8 cellular contexts compared by ENCODE assay signal in genomic region chr12:47758834-47759690, GRCh38. TPM values are rescaled to one million over a fixed set of nuclear protein-coding genes. Genes with fewer than 3 reads are reported as not detected.
DNase-seq lines count a peak whose midpoint lies in the region; ATAC-seq and TF ChIP-seq lines count a peak whose summit lies in the region.

Gene RAPGEF3, minus strand, starts transcription at chr12:47758880. Its CDS starts 324 bp downstream, at chr12:47758556.

- H3K18ac ChIP-seq in trophoblast cell (ENCODE audit: low read length) = peak within 1 kb of the TSS; percentile 71

- H4K12ac ChIP-seq in trophoblast cell (ENCODE audit: low read depth, low read length) = peak within 1 kb of the TSS; percentile 21

- peaks cover 38 to 42% of the 10 kb centered on the region in 2 experiments for H3K4me1 ChIP-seq in trophoblast cell (ENCODE audit: control insufficient read depth in 1 of 2, insufficient read depth in 2 of 2, low read length in 2 of 2)
- peaks cover 44% of the 10 kb centered on the region for H3K4me1 ChIP-seq in upper lobe of right lung

- H3K9ac ChIP-seq in SU-DHL-6 (ENCODE audit: low read length) (peak within 1 kb of the TSS; percentile 34; the same call in 1 of the 2 replicates), trophoblast cell (ENCODE audit: low read length) (no peak within 1 kb of the TSS)

- peak within 1 kb of the TSS; percentile 89 for H4K8ac ChIP-seq in trophoblast cell (ENCODE audit: low read depth, low read length)

- H2AFZ ChIP-seq in SU-DHL-6 (ENCODE audit: low read depth, low read length, severe bottlenecking) (peak within 1 kb of the TSS; percentile 71), trophoblast cell (ENCODE audit: insufficient read depth, low read length, poor library complexity) (peak within 1 kb of the TSS; percentile 83)

- peak within 1 kb of the TSS; percentile 66 for H3K4me2 ChIP-seq in SU-DHL-6 (ENCODE audit: low read depth, low read length, poor library complexity, severe bottlenecking)
- H3K4me2 ChIP-seq in trophoblast cell (ENCODE audit: low read length) = peak within 1 kb of the TSS; percentile 56

- no peak within 1 kb of the TSS for H2BK5ac ChIP-seq in trophoblast cell (ENCODE audit: low read depth, low read length, poor library complexity)

- H3K23ac ChIP-seq in trophoblast cell (ENCODE audit: low read length) = no peak within 1 kb of the TSS

- peak within 1 kb of the TSS; percentile 73 for H4K91ac ChIP-seq in trophoblast cell (ENCODE audit: low read depth, low read length)

- peak within 1 kb of the TSS; percentile 48 for H3K4ac ChIP-seq in trophoblast cell (ENCODE audit: low read depth, low read length)

- H3K14ac ChIP-seq in trophoblast cell (ENCODE audit: low read length) = peak within 1 kb of the TSS; percentile 45

- peak; percentile 49 for TF ChIP-seq CTCF in SU-DHL-6 (IDR thresholded peaks at IDR 0.05; ENCODE audit: insufficient read depth, low read length, poor library complexity, severe bottlenecking)
- peak; percentile 53 for TF ChIP-seq CTCF in upper lobe of right lung (IDR thresholded peaks at IDR 0.05)

- intact Hi-C loops in cardiac septum (cut with DNase I) (no loop called here), upper lobe of right lung (cut with DNase I) (no loop called here)

- H3F3A ChIP-seq in SU-DHL-6 (ENCODE audit: insufficient read depth) = no peaks in the 10 kb centered on the region

- H3K79me1 ChIP-seq in trophoblast cell (ENCODE audit: low read length) = peaks cover 11% of the 10 kb centered on the region

- H3K27ac ChIP-seq in KOPT-K1 (ENCODE audit: low read depth, low read length, poor library complexity, severe bottlenecking) (peak within 1 kb of the TSS; percentile 25), SU-DHL-6 (ENCODE audit: low read depth, low read length) (no peak within 1 kb of the TSS), adipose tissue (ENCODE audit: low read depth, low read length) (no peak within 1 kb of the TSS), trophoblast cell (ENCODE audit: low read depth, low read length) (no peak within 1 kb of the TSS), upper lobe of right lung (peak within 1 kb of the TSS; percentile 78)

- no peaks in the 10 kb centered on the region for H3K79me2 ChIP-seq in SU-DHL-6 (ENCODE audit: insufficient read depth, low read length)
- no peaks in the 10 kb centered on the region for H3K79me2 ChIP-seq in trophoblast cell (ENCODE audit: control insufficient read depth, insufficient read depth, low read length, poor library complexity)

- peak within 1 kb of the TSS; percentile 42 for H2BK12ac ChIP-seq in trophoblast cell (ENCODE audit: low read length)

- H3K9me2 ChIP-seq in SU-DHL-6 (replicated peaks; ENCODE audit: insufficient read depth, low read length) = no peaks in the 10 kb centered on the region

- H2BK120ac ChIP-seq in trophoblast cell (ENCODE audit: insufficient read depth, low read length, poor library complexity) = peak within 1 kb of the TSS; percentile 69

- H3K27me3 ChIP-seq in SU-DHL-6 (ENCODE audit: low read length) (no peaks in the 10 kb centered on the region), trophoblast cell (ENCODE audit: insufficient read depth, low read length) (no peaks in the 10 kb centered on the region), upper lobe of right lung (no peaks in the 10 kb centered on the region)

- H3K4me3 ChIP-seq in SU-DHL-6 (ENCODE audit: insufficient read depth, low read length, poor library complexity, severe bottlenecking) (peak within 1 kb of the TSS; percentile 47), trophoblast cell (ENCODE audit: low read depth, low read length) (peak within 1 kb of the TSS; percentile 62), upper lobe of right lung (peak within 1 kb of the TSS; percentile 67)

- ATAC-seq in GM21529 (IDR thresholded peaks at IDR 0.05; ENCODE audit: unreplicated experiment) = peak; percentile 60
- peak; percentile 90 for ATAC-seq in upper lobe of right lung

- H4K20me1 ChIP-seq in SU-DHL-6 (ENCODE audit: low read depth, low read length) = no peaks in the 10 kb centered on the region

- peak within 1 kb of the TSS; percentile 55 for H2AK5ac ChIP-seq in trophoblast cell (ENCODE audit: low read length)

- H3K36me3 ChIP-seq in KOPT-K1 (ENCODE audit: insufficient read depth, low read length) = no peaks in the 10 kb centered on the region
- H3K36me3 ChIP-seq in SU-DHL-6 (ENCODE audit: low read length) = no peaks in the 10 kb centered on the region
- no peaks in the 10 kb centered on the region for H3K36me3 ChIP-seq in trophoblast cell (ENCODE audit: control insufficient read depth in 1 of 2, insufficient read depth in 2 of 2, low read length in 2 of 2)
- H3K36me3 ChIP-seq in upper lobe of right lung = no peaks in the 10 kb centered on the region

- 1 to 2% (median 1%) methylated on average over 42 to 56 of the region's 57 CpGs for WGBS in adipose tissue, 3 donors
- no CpG with 5 or more reads among the region's 57 CpGs for WGBS in trophoblast cell (ENCODE audit: extremely low coverage, insufficient coverage, insufficient read length)

- H3K9me3 ChIP-seq in KOPT-K1 (ENCODE audit: insufficient read depth, low read length, poor library complexity, severe bottlenecking) (no peaks in the 10 kb centered on the region), SU-DHL-6 (ENCODE audit: insufficient read depth, low read length) (no peaks in the 10 kb centered on the region), trophoblast cell (ENCODE audit: insufficient read depth, low read depth, low read length) (no peaks in the 10 kb centered on the region), upper lobe of right lung (no peaks in the 10 kb centered on the region)

- DNase-seq in DMS153 (lab: John Stamatoyannopoulos, UW) (peak; percentile 24), cardiac septum (ENCODE audit: low spot score) (peak; percentile 95), trophoblast cell (peak; percentile 52 to 76), upper lobe of right lung (peak; percentile 94)

RNA-seq across cellular contexts. Expression of gene RAPGEF3, which starts in this region (rescaled TPM):
- polyA plus RNA-seq in adipose tissue = 100 to 1,000 TPM in 1 of 3 donors, 10 to 100 TPM in 2; 11.6 to 239 (median 57.9) TPM
- total RNA-seq in cardiac septum (26.3 TPM), upper lobe of right lung (69.6 TPM)
- 0.68 and 0.78 TPM in 2 replicates for polyA plus RNA-seq in trophoblast cell (2013)

Comparison
In these comparisons a context has a peak if more than half of its experiments do, and no peak if none do; other contexts are left out.
1. DNase-seq: peak in every context shown above with its lines; median percentile 95 in cardiac septum; 94 in upper lobe of right lung; 64 in trophoblast cell; 24 in DMS153.
2. H3K27ac ChIP-seq: peak in KOPT-K1 (single experiment) and upper lobe of right lung (single experiment); none in SU-DHL-6 (single experiment), adipose tissue (single experiment) and trophoblast cell (single experiment).
3. Peak in every context shown above with its lines, with median percentiles within 50 percentile points of each other: H3K4me3 ChIP-seq.